8 cellular contexts compared by ENCODE assay signal in genomic region chr6:53309059-53309896, GRCh38. TPM values are rescaled to one million over a fixed set of nuclear protein-coding genes. Genes with fewer than 3 reads are reported as not detected.
DNase-seq lines count a peak whose midpoint lies in the region; ATAC-seq, FAIRE-seq and TF ChIP-seq lines count a peak whose summit lies in the region.

No MANE protein-coding gene starts in this region.

- peaks cover 9% of the 10 kb centered on the region for H3K36me3 Mint-ChIP-seq in activated CD8-positive, alpha-beta memory T cell treated with anti-CD3 and anti-CD28 coated beads, Interleukin-2, amount 10 ng/mL, durations not matched to agents 7 days and 5 days

- peak; percentile 48 for DNase-seq in activated CD8-positive, alpha-beta memory T cell treated with anti-CD3 and anti-CD28 coated beads, Interleukin-2, amount 10 ng/mL, durations not matched to agents 7 days and 5 days
- DNase-seq in activated CD8-positive, alpha-beta memory T cell treated with anti-CD3 and anti-CD28 coated beads, Interleukin-2, amount 50 U/mL, for 48 hours, result no peak
- peak; percentile 80 for DNase-seq in NCI-H146 treated with DMSO at 0.1 percent for 48 hours (lab: John Stamatoyannopoulos, UW; ENCODE audit: unreplicated experiment)
- peak; percentile 70 to 90 for DNase-seq in cardiac fibroblast (ENCODE audit: low read depth in 2 of 2)
- no peak for DNase-seq in pancreas
- DNase-seq in stimulated activated CD4-positive, alpha-beta T cell treated with anti-CD3 and anti-CD28 coated beads, Interleukin-4, amount 100 ng/mL, for 24 hours, result no peak
- no peak for DNase-seq in NCI-H1694 (lab: John Stamatoyannopoulos, UW)

- no peaks in the 10 kb centered on the region for H3K27me3 ChIP-seq in pancreas

- no peaks in the 10 kb centered on the region for H3K36me3 ChIP-seq in pancreas

- intact Hi-C loops in pancreas (cut with DNase I), result no loop called here

- H3K4me1 ChIP-seq in pancreas, result no peaks in the 10 kb centered on the region

- peak; percentile 13 for ATAC-seq in activated CD8-positive, alpha-beta memory T cell treated with anti-CD3 and anti-CD28 coated beads, Interleukin-2, amount 10 ng/mL, durations not matched to agents 7 days and 5 days
- ATAC-seq in HG02571 (IDR thresholded peaks at IDR 0.05; ENCODE audit: unreplicated experiment), result peak; percentile 65
- peak in 3 of 4 donors; percentile 25 to 40 (median 39) for ATAC-seq in pancreas

- no peaks in the 10 kb centered on the region for H3K9me3 Mint-ChIP-seq in activated CD8-positive, alpha-beta memory T cell treated with anti-CD3 and anti-CD28 coated beads, Interleukin-2, amount 10 ng/mL, durations not matched to agents 7 days and 5 days (ENCODE audit: low read depth)

- no peaks in the 10 kb centered on the region for H3K27me3 Mint-ChIP-seq in activated CD8-positive, alpha-beta memory T cell treated with anti-CD3 and anti-CD28 coated beads, Interleukin-2, amount 10 ng/mL, durations not matched to agents 7 days and 5 days

- no peak for TF ChIP-seq CTCF in cardiac fibroblast (IDR thresholded peaks at IDR 0.05; ENCODE audit: low read depth, low read length)
- TF ChIP-seq CTCF in pancreas (IDR thresholded peaks at IDR 0.05), result no peak

- H3K27ac Mint-ChIP-seq in activated CD8-positive, alpha-beta memory T cell treated with anti-CD3 and anti-CD28 coated beads, Interleukin-2, amount 10 ng/mL, durations not matched to agents 7 days and 5 days, result peak overlapping the region; percentile 64

- no peak overlapping the region for H3K4me3 ChIP-seq in cardiac fibroblast (replicated peaks in 1 of 2; ENCODE audit: low read depth in 2 of 2, low read length in 2 of 2)
- no peak overlapping the region for H3K4me3 ChIP-seq in pancreas

- 65 to 71% methylated on average over 7 of the region's 7 CpGs for WGBS in pancreas, 2 donors

- no peaks in the 10 kb centered on the region for H3K9me3 ChIP-seq in pancreas

- no peak overlapping the region for H3K4me3 Mint-ChIP-seq in activated CD8-positive, alpha-beta memory T cell treated with anti-CD3 and anti-CD28 coated beads, Interleukin-2, amount 10 ng/mL, durations not matched to agents 7 days and 5 days

- FAIRE-seq in pancreas (lab: Jason Lieb, UNC), result no peak

- no peak overlapping the region for H3K27ac ChIP-seq in pancreas

- CTCF ChIA-PET in activated CD8-positive, alpha-beta memory T cell treated with anti-CD3 and anti-CD28 coated beads, Interleukin-2, amount 10 ng/mL, durations not matched to agents 7 days and 5 days (lab: Charles Lee), result interaction anchor here (1.5 to 4.9 kb wide), 3 partner anchors 30 to 39 kb away, joined by 3 to 28 read pairs (median 5); partner anchors contain the start of gene ELOVL5

- peaks cover 80% of the 10 kb centered on the region for H3K4me1 Mint-ChIP-seq in activated CD8-positive, alpha-beta memory T cell treated with anti-CD3 and anti-CD28 coated beads, Interleukin-2, amount 10 ng/mL, durations not matched to agents 7 days and 5 days

RNA-seq across cellular contexts. Expression of gene ELOVL5, which starts 39.5 kb away (rescaled TPM):
- 100 to 1,000 TPM; 113 to 117 TPM for total RNA-seq in activated CD8-positive, alpha-beta memory T cell treated with anti-CD3 and anti-CD28 coated beads, Interleukin-2, amount 10 ng/mL, durations not matched to agents 7 days and 5 days
- 10 to 100 TPM in 3 of 6 donors, 1 to 10 TPM in 3; 2.8 to 21.2 (median 11.2) TPM for total RNA-seq in pancreas
- 10 to 100 TPM in 1 of 2 donors, 1 to 10 TPM in 1; 5.0 to 19.6 TPM for polyA plus RNA-seq in pancreas

Comparison
In these comparisons a context has a peak if more than half of its experiments do, and no peak if none do; other contexts are left out.
1. DNase-seq: peak in activated CD8-positive, alpha-beta memory T cell treated with anti-CD3 and anti-CD28 coated beads, Interleukin-2, amount 10 ng/mL, durations not matched to agents 7 days and 5 days (single experiment), NCI-H146 treated with DMSO at 0.1 percent for 48 hours (single experiment) and cardiac fibroblast (2 of 2); none in activated CD8-positive, alpha-beta memory T cell treated with anti-CD3 and anti-CD28 coated beads, Interleukin-2, amount 50 U/mL, for 48 hours (single experiment), pancreas (0 of 6), stimulated activated CD4-positive, alpha-beta T cell treated with anti-CD3 and anti-CD28 coated beads, Interleukin-4, amount 100 ng/mL, for 24 hours (single experiment) and NCI-H1694 (single experiment).
2. ATAC-seq: peak in every context shown above with its lines; median percentile 65 in HG02571; 39 in pancreas; 13 in activated CD8-positive, alpha-beta memory T cell treated with anti-CD3 and anti-CD28 coated beads, Interleukin-2, amount 10 ng/mL, durations not matched to agents 7 days and 5 days.
3. RNA of gene ELOVL5, which starts 39.5 kb away (total RNA-seq): 113 to 117 TPM in activated CD8-positive, alpha-beta memory T cell treated with anti-CD3 and anti-CD28 coated beads, Interleukin-2, amount 10 ng/mL, durations not matched to agents 7 days and 5 days; 2.8 to 21.2 TPM in pancreas; every median in the first group is over 4 times any median in the second.